Comparison of ENCODE assay signal across 2 cellular contexts in the genomic region with DNA sequence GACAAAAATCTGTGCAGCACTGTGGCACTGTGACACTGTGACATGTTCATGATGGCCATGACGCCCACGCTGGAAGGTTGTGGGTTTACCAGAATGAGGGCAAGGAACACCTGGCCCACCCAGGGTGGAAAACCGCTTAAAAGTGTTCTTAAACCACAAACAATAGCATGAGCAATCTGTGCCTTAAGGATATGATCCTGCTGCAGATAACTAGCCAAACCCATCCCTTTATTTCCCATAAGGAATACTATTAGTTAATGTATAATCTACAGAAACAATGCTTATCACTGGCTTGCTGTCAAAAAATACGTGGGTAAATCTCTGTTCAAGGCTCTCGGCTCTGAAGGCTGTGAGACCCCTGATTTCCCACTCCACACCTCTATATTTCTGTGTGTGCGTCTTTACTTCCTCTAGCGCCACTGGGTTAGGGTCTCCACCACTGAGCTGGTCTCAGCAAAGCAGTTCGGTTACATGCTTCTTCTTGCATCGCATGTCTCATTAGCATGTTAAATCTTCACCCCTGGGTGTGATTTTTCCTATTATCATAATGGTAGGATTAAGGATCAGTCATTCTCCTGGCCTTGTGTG.
A peak's percentile ranks its signal among the peaks of the same experiment; 100 is the strongest.
TF ChIP-seq lines count a peak whose summit lies in the region.

No MANE protein-coding gene starts in this region.

TF ChIP-seq in HCT116, 20 proteins besides CTCF, POLR2A, EP300 and RAD21:
- TF ChIP-seq CBX3 (IDR thresholded peaks at IDR 0.05; ENCODE audit: low read depth), result 0 out of 2 replicates have a peak, but pooled peaks have one; percentile 49

TF ChIP-seq in K562, 482 proteins besides CTCF, POLR2A, EP300 and RAD21:
- peak in 1 of 2 experiments; percentile 35; a peak in 1 of 4 replicates for TF ChIP-seq TRIM24 (IDR thresholded peaks at IDR 0.05)
- peak in 1 of 2 experiments; percentile 90; a peak in 1 of 3 replicates for TF ChIP-seq CBX3 (IDR thresholded peaks at IDR 0.05; ENCODE audit: borderline replicate concordance in 1 of 2, low read length in 2 of 2)
- peak; percentile 86 for TF ChIP-seq TRIM28 (IDR thresholded peaks at IDR 0.05)
- TF ChIP-seq CBX5 (IDR thresholded peaks at IDR 0.05; ENCODE audit: borderline replicate concordance, low read depth), result peak; percentile 81
- TF ChIP-seq CBX1 (IDR thresholded peaks at IDR 0.05; ENCODE audit: low read depth), result 0 out of 2 replicates have a peak, but pooled peaks have one; percentile 16
